ENCODE assay signal across 12 cellular contexts in genomic region chr5:161311141-161311708, GRCh38.
A peak's percentile ranks its signal among the peaks of the same experiment; 100 is the strongest.
DNase-seq lines count a peak whose midpoint lies in the region; ATAC-seq and TF ChIP-seq lines count a peak whose summit lies in the region.
"Had no signal": no experiment of that assay in that cellular context is flagged by ENCODE, and none has a peak within 500 bp of the region (broad histone marks: within the 10 kb centered on the region; RNA-seq: fewer than 3 reads in every experiment).

No MANE protein-coding gene starts in this region.

- TF ChIP-seq CTCF in suprapubic skin (IDR thresholded peaks at IDR 0.05) = no peak

- TF ChIP-seq EP300 in suprapubic skin (IDR thresholded peaks at IDR 0.05) = no peak

- DNase-seq in superior temporal gyrus (ENCODE audit: extremely low spot score) (peak; percentile 55), Karpas-422 (no peak), suprapubic skin (ENCODE audit: low spot score in 2 of 2) (no peak), NCI-H1694 (lab: John Stamatoyannopoulos, UW) (no peak)
- DNase-seq: activated CD4-positive, alpha-beta T cell treated with anti-CD3 and anti-CD28 coated beads, Interleukin-2, amount 50 U/mL, for 48 hours; activated gamma-delta T cell; NCI-H146; NK-92 treated with Interleukin-12 subunit alpha and Interleukin-12 subunit beta, amount 100 ng/mL, for 24 hours had no signal

- H3K27me3 ChIP-seq in Karpas-422 (ENCODE audit: low read length) = no peaks in the 10 kb centered on the region
- no peaks in the 10 kb centered on the region for H3K27me3 ChIP-seq in suprapubic skin

- H3K9ac ChIP-seq in Karpas-422 (ENCODE audit: low read length) = no peak overlapping the region

- H3K9me3 ChIP-seq in Karpas-422 (ENCODE audit: low read length) = peaks cover 10% of the 10 kb centered on the region
- no peaks in the 10 kb centered on the region for H3K9me3 ChIP-seq in suprapubic skin
- H3K9me3 ChIP-seq: prostate gland had no signal

- H3K4me2 ChIP-seq in Karpas-422 (ENCODE audit: low read depth, low read length, poor library complexity, severe bottlenecking) = no peak overlapping the region

- ATAC-seq in GM19025 (IDR thresholded peaks at IDR 0.05; ENCODE audit: low read depth, unreplicated experiment) = peak; percentile 77
- peak; percentile 95 for ATAC-seq in GM21723 (IDR thresholded peaks at IDR 0.05; ENCODE audit: unreplicated experiment)
- ATAC-seq in HG03097 (IDR thresholded peaks at IDR 0.05; ENCODE audit: low FRiP score, unreplicated experiment) = peak; percentile 94

- H3K4me3 ChIP-seq in Karpas-422 (ENCODE audit: low read length) (no peak overlapping the region), suprapubic skin (no peak overlapping the region)
- H3K4me3 ChIP-seq: prostate gland had no signal

- H3K36me3 ChIP-seq in Karpas-422 (ENCODE audit: insufficient read depth, low read length) (no peaks in the 10 kb centered on the region), suprapubic skin (no peaks in the 10 kb centered on the region)
- H3K36me3 ChIP-seq: prostate gland had no signal

- no peaks in the 10 kb centered on the region for H3K79me2 ChIP-seq in Karpas-422 (ENCODE audit: low read length)

- TF ChIP-seq POLR2A in suprapubic skin (IDR thresholded peaks at IDR 0.05) = no peak

- H3K4me1 ChIP-seq in Karpas-422 (ENCODE audit: low read length) (no peaks in the 10 kb centered on the region), suprapubic skin (no peaks in the 10 kb centered on the region)
- H3K4me1 ChIP-seq: prostate gland had no signal

- no peaks in the 10 kb centered on the region for H4K20me1 ChIP-seq in Karpas-422 (ENCODE audit: insufficient read depth, low read depth, low read length)

- H2AFZ ChIP-seq in Karpas-422 (ENCODE audit: low read length) = no peak overlapping the region

- H3K9me2 ChIP-seq in Karpas-422 (replicated peaks; ENCODE audit: insufficient read depth, low read length) = no peaks in the 10 kb centered on the region

- H3K27ac ChIP-seq in Karpas-422 (ENCODE audit: low read length) (no peak overlapping the region), suprapubic skin (no peak overlapping the region)
- H3K27ac ChIP-seq: prostate gland had no signal

- WGBS in suprapubic skin = 93% methylated on average over 2 of the region's 2 CpGs
